27 cellular contexts compared by ENCODE assay signal in the genomic region with DNA sequence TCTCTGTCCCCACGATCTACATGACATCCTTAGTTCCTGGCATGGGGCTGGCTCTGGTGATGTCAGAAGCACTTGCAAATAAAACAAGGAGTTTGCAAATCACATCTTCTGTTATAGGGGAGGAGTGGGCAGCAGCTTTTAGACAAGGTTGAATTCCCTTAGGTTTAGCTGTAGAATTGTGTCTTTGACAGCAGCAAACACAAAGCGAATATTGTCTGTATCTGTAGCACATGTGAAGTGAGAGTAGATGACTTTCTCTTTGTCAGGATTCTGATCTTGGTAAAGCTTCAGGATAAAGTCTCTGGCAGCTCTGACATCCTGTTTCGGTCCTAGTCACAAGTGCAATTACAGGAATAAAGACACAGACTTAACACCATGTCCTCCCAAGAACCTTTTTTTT.
A peak's percentile ranks its signal among the peaks of the same experiment; 100 is the strongest.
DNase-seq lines count a peak whose midpoint lies in the region; ATAC-seq lines count a peak whose summit lies in the region.
"Had no signal": no experiment of that assay in that cellular context is flagged by ENCODE, and none has a peak within 500 bp of the region (broad histone marks: within the 10 kb centered on the region; RNA-seq: fewer than 3 reads in every experiment).

No MANE protein-coding gene starts in this region.

- ATAC-seq in GM18858 (IDR thresholded peaks at IDR 0.05; ENCODE audit: unreplicated experiment), result no peak
- ATAC-seq: A549; CD8-positive, alpha-beta T cell had no signal

- DNase-seq in COLO829 (ENCODE audit: low spot score) (peak; percentile 47), SK-MEL-5 (ENCODE audit: low read depth, low spot score) (peak; percentile 94), foreskin melanocyte (peak; percentile 8), NCI-H2081 (lab: John Stamatoyannopoulos, UW) (no peak), DMS 273 (lab: John Stamatoyannopoulos, UW; ENCODE audit: unreplicated experiment) (no peak)
- DNase-seq: 8988T; ACHN; AML-193; BE2C; C1 segment of cervical spinal cord; Caco-2; Calu3; CD4-positive, alpha-beta memory T cell; CD4-positive, alpha-beta T cell; CD4-positive, CD25-positive, alpha-beta regulatory T cell; CD8-positive, alpha-beta memory T cell; CD8-positive, alpha-beta T cell; COR-L47; DMS 273 treated with DMSO at 0.1 percent for 48 hours; DMS153; DMS53; DMS79; DMS79 treated with DMSO at 0.1 percent for 48 hours; DND-41; EL had no signal

- in situ Hi-C loops in SK-MEL-5 (cut with HindIII; ENCODE audit: low pct_unique_long_range_greater_than_20kb, low sequenced_read_pairs), result no loop called here

Comparison
In these comparisons a context has a peak if more than half of its experiments do, and no peak if none do; other contexts are left out.
1. DNase-seq: peak in COLO829 (single experiment), SK-MEL-5 (single experiment) and foreskin melanocyte (single experiment); none in NCI-H2081 (0 of 2) and DMS 273 (single experiment).